ENCODE assay signal across 18 cellular contexts in the genomic region with DNA sequence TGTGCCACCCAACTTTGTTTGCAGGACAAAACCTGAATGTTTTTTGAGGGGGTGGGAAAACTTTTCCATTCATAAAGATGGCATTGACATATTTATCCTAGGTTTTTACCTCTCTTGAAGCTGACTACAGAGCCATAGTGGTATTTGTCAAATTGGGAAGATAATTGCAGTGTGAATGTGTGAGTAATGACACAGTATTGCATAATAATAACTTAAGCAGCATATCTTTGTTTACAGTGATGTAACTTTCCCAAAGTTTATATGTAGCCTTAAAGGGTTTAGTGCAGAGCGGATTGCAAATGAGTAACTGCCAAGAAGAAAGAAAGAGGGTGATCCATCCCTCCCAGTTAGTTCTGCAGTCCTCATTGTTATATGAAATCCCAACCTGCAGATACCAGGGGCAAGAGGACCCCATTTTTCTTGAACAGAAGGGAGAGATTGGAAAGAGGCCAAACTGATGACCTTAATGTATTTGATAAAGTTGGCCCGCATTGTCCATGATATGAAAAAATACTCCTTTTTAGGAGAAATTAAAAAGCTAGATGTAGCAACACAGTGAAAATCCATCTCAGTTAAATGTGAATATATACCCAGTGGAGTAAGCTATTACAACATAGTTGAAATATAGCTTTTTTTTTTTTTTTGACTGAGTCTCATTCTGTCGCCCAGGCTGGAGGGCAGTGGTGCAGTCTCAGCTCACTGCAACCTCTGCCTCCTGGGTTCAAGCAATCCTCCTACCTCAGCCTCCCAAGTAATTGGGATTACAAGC. TPM values are rescaled to one million over a fixed set of nuclear protein-coding genes. Genes with fewer than 3 reads are reported as not detected.
A peak's percentile ranks its signal among the peaks of the same experiment; 100 is the strongest.
DNase-seq lines count a peak whose midpoint lies in the region; ATAC-seq and TF ChIP-seq lines count a peak whose summit lies in the region.
"Had no signal": no experiment of that assay in that cellular context is flagged by ENCODE, and none has a peak within 500 bp of the region (broad histone marks: within the 10 kb centered on the region; RNA-seq: fewer than 3 reads in every experiment).

No MANE protein-coding gene starts in this region.

- H4K20me1 ChIP-seq in GM23338 (replicated peaks; ENCODE audit: insufficient read depth), result no peaks in the 10 kb centered on the region

- H3K9me2 ChIP-seq in GM23338 (ENCODE audit: insufficient read depth), result no peaks in the 10 kb centered on the region; the same call in 1 of the 2 replicates

- no peak overlapping the region for H3K27ac Mint-ChIP-seq in GM23338
- H3K27ac Mint-ChIP-seq: activated CD4-positive, alpha-beta T cell treated with anti-CD3 and anti-CD28 coated beads, Interleukin-2, amount 10 ng/mL, durations not matched to agents 7 days and 5 days; activated naive CD8-positive, alpha-beta T cell treated with anti-CD3 and anti-CD28 coated beads, Interleukin-2, amount 50 U/mL, for 24 hours; stimulated activated naive CD8-positive, alpha-beta T cell treated with anti-CD3 and anti-CD28 coated beads, Interleukin-15, Interleukin-2, amounts not matched to agents 100 ng/mL and 50 ng/mL, for 24 hours had no signal

- peaks cover 44% of the 10 kb centered on the region for H3K27me3 Mint-ChIP-seq in GM23338 (ENCODE audit: insufficient read depth, low read depth, poor library complexity)

- no peak overlapping the region for H2AFZ ChIP-seq in GM23338

- H3F3A ChIP-seq in GM23338 (replicated peaks; ENCODE audit: low read depth), result peaks cover 7% of the 10 kb centered on the region; the same call in 1 of the 2 replicates

- ATAC-seq in GM23338 (no peak), omental fat pad (ENCODE audit: low FRiP score) (peak; percentile 52), HG03354 (IDR thresholded peaks at IDR 0.05; ENCODE audit: poor library complexity, severe bottlenecking, unreplicated experiment) (no peak), GM19035 (IDR thresholded peaks at IDR 0.05; ENCODE audit: unreplicated experiment) (no peak)
- ATAC-seq: activated naive CD8-positive, alpha-beta T cell treated with anti-CD3 and anti-CD28 coated beads, Interleukin-2, amount 50 U/mL, for 24 hours; activated T-cell treated with anti-CD3 and anti-CD28 coated beads, Interleukin-2, amount 50 U/mL, for 4 hours had no signal

- in situ Hi-C loops in G401 (cut with HindIII; ENCODE audit: low sequenced_read_pairs), result no loop called here

- H3K4me3 ChIP-seq in GM23338 (peak overlapping the region; percentile 70), epithelial cell of esophagus (ENCODE audit: low read length) (no peak overlapping the region)
- H3K4me3 ChIP-seq: BLaER1 treated with 17β-estradiol and CSF1 and Interleukin-3, amounts not matched to agents 10 nM and 100 nM; hepatocyte had no signal

- H3K36me3 Mint-ChIP-seq in GM23338 (ENCODE audit: low read depth), result no peaks in the 10 kb centered on the region

- no peaks in the 10 kb centered on the region for H3K36me3 ChIP-seq in GM23338 (ENCODE audit: insufficient read depth)
- H3K36me3 ChIP-seq: BLaER1 treated with 17β-estradiol and CSF1 and Interleukin-3, amounts not matched to agents 10 nM and 100 nM had no signal

- H3K4me2 ChIP-seq in GM23338, result peak overlapping the region; percentile 91

- H3K27me3 ChIP-seq in GM23338 (ENCODE audit: insufficient read depth), result peaks cover 47% of the 10 kb centered on the region

- TF ChIP-seq CTCF in GM23338 (conservative IDR thresholded peaks at IDR 0.05; ENCODE audit: low read depth in 2 of 2) (no peak), epithelial cell of esophagus (IDR thresholded peaks at IDR 0.05; ENCODE audit: insufficient read depth, low read depth, low read length, missing control alignments) (no peak), omental fat pad (IDR thresholded peaks at IDR 0.05) (no peak)

- H3K4me1 ChIP-seq in GM23338 (ENCODE audit: insufficient read depth), result peaks cover 43% of the 10 kb centered on the region
- H3K4me1 ChIP-seq: parathyroid adenoma had no signal

- no peaks in the 10 kb centered on the region for H3K79me2 ChIP-seq in GM23338 (replicated peaks; ENCODE audit: insufficient read depth)
- H3K79me2 ChIP-seq: hepatocyte, parathyroid adenoma had no signal

- H3K9me3 Mint-ChIP-seq in GM23338, result no peaks in the 10 kb centered on the region
- H3K9me3 Mint-ChIP-seq: activated CD4-positive, alpha-beta T cell treated with anti-CD3 and anti-CD28 coated beads, Interleukin-2, amount 10 ng/mL, durations not matched to agents 7 days and 5 days; activated naive CD8-positive, alpha-beta T cell treated with anti-CD3 and anti-CD28 coated beads, Interleukin-2, amount 50 U/mL, for 24 hours; activated T-cell treated with anti-CD3 and anti-CD28 coated beads, Interleukin-2, amount 50 U/mL, for 4 hours; stimulated activated naive CD8-positive, alpha-beta T cell treated with anti-CD3 and anti-CD28 coated beads, Interleukin-15, Interleukin-2, amounts not matched to agents 100 ng/mL and 50 ng/mL, for 24 hours had no signal

- peaks cover 38% of the 10 kb centered on the region for H3K4me1 Mint-ChIP-seq in GM23338

- DNase-seq in GM23338 (ENCODE audit: low spot score), result peak; percentile 7
- DNase-seq in NCI-H226, result peak; percentile 40
- peak; percentile 86 for DNase-seq in epithelial cell of esophagus (ENCODE audit: low read depth)
- DNase-seq in omental fat pad (ENCODE audit: low spot score), result no peak
- DNase-seq in G401 (ENCODE audit: low spot score), result no peak
- DNase-seq in hypothalamus (lab: John Stamatoyannopoulos, UW), result no peak
- DNase-seq: activated CD4-positive, alpha-beta T cell treated with anti-CD3 and anti-CD28 coated beads, Interleukin-2, amount 10 ng/mL, durations not matched to agents 7 days and 5 days; activated naive CD8-positive, alpha-beta T cell treated with anti-CD3 and anti-CD28 coated beads, Interleukin-2, amount 50 U/mL, for 24 hours; activated T-cell treated with anti-CD3 and anti-CD28 coated beads, Interleukin-2, amount 50 U/mL, for 4 hours; DMS79 treated with DMSO at 0.1 percent for 48 hours; T-helper 9 cell had no signal

- no peak overlapping the region for H3K4me3 Mint-ChIP-seq in GM23338

- no peak overlapping the region for H3K27ac ChIP-seq in GM23338 (ENCODE audit: low read depth)
- H3K27ac ChIP-seq: BLaER1 treated with 17β-estradiol and CSF1 and Interleukin-3, amounts not matched to agents 10 nM and 100 nM; hepatocyte; HL-60 had no signal

TF ChIP-seq in GM23338, 12 proteins besides CTCF, POLR2A, EP300 and RAD21 (continues in another document):
- TF ChIP-seq, protein P1, sequence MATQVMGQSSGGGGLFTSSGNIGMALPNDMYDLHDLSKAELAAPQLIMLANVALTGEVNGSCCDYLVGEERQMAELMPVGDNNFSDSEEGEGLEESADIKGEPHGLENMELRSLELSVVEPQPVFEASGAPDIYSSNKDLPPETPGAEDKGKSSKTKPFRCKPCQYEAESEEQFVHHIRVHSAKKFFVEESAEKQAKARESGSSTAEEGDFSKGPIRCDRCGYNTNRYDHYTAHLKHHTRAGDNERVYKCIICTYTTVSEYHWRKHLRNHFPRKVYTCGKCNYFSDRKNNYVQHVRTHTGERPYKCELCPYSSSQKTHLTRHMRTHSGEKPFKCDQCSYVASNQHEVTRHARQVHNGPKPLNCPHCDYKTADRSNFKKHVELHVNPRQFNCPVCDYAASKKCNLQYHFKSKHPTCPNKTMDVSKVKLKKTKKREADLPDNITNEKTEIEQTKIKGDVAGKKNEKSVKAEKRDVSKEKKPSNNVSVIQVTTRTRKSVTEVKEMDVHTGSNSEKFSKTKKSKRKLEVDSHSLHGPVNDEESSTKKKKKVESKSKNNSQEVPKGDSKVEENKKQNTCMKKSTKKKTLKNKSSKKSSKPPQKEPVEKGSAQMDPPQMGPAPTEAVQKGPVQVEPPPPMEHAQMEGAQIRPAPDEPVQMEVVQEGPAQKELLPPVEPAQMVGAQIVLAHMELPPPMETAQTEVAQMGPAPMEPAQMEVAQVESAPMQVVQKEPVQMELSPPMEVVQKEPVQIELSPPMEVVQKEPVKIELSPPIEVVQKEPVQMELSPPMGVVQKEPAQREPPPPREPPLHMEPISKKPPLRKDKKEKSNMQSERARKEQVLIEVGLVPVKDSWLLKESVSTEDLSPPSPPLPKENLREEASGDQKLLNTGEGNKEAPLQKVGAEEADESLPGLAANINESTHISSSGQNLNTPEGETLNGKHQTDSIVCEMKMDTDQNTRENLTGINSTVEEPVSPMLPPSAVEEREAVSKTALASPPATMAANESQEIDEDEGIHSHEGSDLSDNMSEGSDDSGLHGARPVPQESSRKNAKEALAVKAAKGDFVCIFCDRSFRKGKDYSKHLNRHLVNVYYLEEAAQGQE (IDR thresholded peaks at IDR 0.05; ENCODE audit: unreplicated experiment), result no peak
- no peak for TF ChIP-seq ZNF331 (CRISPR knock-in tag; IDR thresholded peaks at IDR 0.05; ENCODE audit: low read depth)
- no peak for TF ChIP-seq ZNF114 (CRISPR knock-in tag; IDR thresholded peaks at IDR 0.05)
- no peak for TF ChIP-seq JUNB (IDR thresholded peaks at IDR 0.05; ENCODE audit: unreplicated experiment)

RNA-seq across cellular contexts. Expression of a gene that starts 23.7 kb away (rescaled TPM):
- total RNA-seq in GM23338 (2014; rRNA removed; shearing (Covaris generic)), result 0.97 and 2.5 TPM in 2 replicates
- 2.1 and 2.3 TPM in 2 replicates for polyA plus RNA-seq in GM23338 (2016; fragmentation: Nextera tagmentation; extraction: Ambion mirVana)
- 100 to 1,000 TPM in 1 of 4 donors, 10 to 100 TPM in 3; 61.1 to 159 (median 77.5) TPM for total RNA-seq in omental fat pad
- 0.37 and 0.47 TPM in 2 replicates for total RNA-seq in G401 (2014; rRNA removed; shearing (Covaris generic))

Comparison
In these comparisons a context has a peak if more than half of its experiments do, and no peak if none do; other contexts are left out.
1. DNase-seq: peak in GM23338 (single experiment), NCI-H226 (single experiment) and epithelial cell of esophagus (single experiment); none in omental fat pad (single experiment), G401 (single experiment) and hypothalamus (0 of 51).
2. RNA of a gene that starts 23.7 kb away (total RNA-seq): 61.1 to 159 TPM in omental fat pad; 0.97 to 2.5 TPM in GM23338 and 0.37 to 0.47 TPM in G401; every median in the first group is over 10 times any median in the second.